Comparison of ENCODE assay signal across 26 cellular contexts in genomic region chr4:110671679-110672078, GRCh38. TPM values are rescaled to one million over a fixed set of nuclear protein-coding genes. Genes with fewer than 3 reads are reported as not detected.
"Had no signal": no experiment of that assay in that cellular context is flagged by ENCODE, and none has a peak within 500 bp of the region (broad histone marks: within the 10 kb centered on the region; RNA-seq: fewer than 3 reads in every experiment).

No MANE protein-coding gene starts in this region.

- H2AFZ ChIP-seq: PC-9 had no signal

- H3K27me3 ChIP-seq: ascending aorta, cardiac muscle cell had no signal

- H3K36me3 ChIP-seq: ascending aorta, cardiac muscle cell had no signal

- H3K4me3 ChIP-seq: ascending aorta, cardiac muscle cell, K562, PC-9 had no signal

- H3K27ac ChIP-seq: ascending aorta, cardiac muscle cell, PC-9, RWPE1 had no signal

- H3K9me3 ChIP-seq: ascending aorta had no signal

- DNase-seq: activated CD4-positive, alpha-beta T cell treated with anti-CD3 and anti-CD28 coated beads, Interleukin-2, amount 10 ng/mL, durations not matched to agents 24 days and 14 days; activated CD4-positive, alpha-beta T cell treated with anti-CD3 and anti-CD28 coated beads, Interleukin-2, amount 50 U/mL, for 4 hours; activated CD8-positive, alpha-beta T cell treated with anti-CD3 and anti-CD28 coated beads, Interleukin-2, amount 10 ng/mL, durations not matched to agents 7 days and 5 days; activated gamma-delta T cell; activated naive CD4-positive, alpha-beta T cell treated with Interleukin-2 at 50 U/mL for 16 hours; activated naive CD8-positive, alpha-beta T cell treated with anti-CD3 and anti-CD28 coated beads, Interleukin-2, amount 10 ng/mL, durations not matched to agents 7 days and 5 days; activated T-cell treated with anti-CD3 and anti-CD28 coated beads, Interleukin-2, amount 50 U/mL, for 24 hours; amygdala; NCI-H1105; NCI-H1417 treated with DMSO at 0.1 percent for 48 hours; NCI-H187 treated with DMSO at 0.1 percent for 48 hours; NCI-H2081; NCI-H345; NCI-H510A; NCI-H526; NCI-H748 treated with DMSO at 0.1 percent for 48 hours; NK-92 treated with Interleukin-12 subunit alpha and Interleukin-12 subunit beta, amount 100 ng/mL, for 24 hours; PC-9; SIG-M5 had no signal

- H3K4me2 ChIP-seq: PC-9 had no signal

- ATAC-seq: activated CD8-positive, alpha-beta T cell treated with anti-CD3 and anti-CD28 coated beads, Interleukin-2, amount 10 ng/mL, durations not matched to agents 7 days and 5 days; K562; Right ventricle myocardium inferior had no signal

RNA-seq across cellular contexts. Expression of gene PITX2, which starts 48.8 kb away (rescaled TPM):
- total RNA-seq: activated CD8-positive, alpha-beta T cell treated with anti-CD3 and anti-CD28 coated beads, Interleukin-2, amount 10 ng/mL, durations not matched to agents 7 days and 5 days; activated naive CD8-positive, alpha-beta T cell treated with anti-CD3 and anti-CD28 coated beads, Interleukin-2, amount 10 ng/mL, durations not matched to agents 7 days and 5 days; activated T-helper 2 cell treated with anti-CD3 and anti-CD28 coated beads, Interferon-gamma antibody, Interleukin-2, Interleukin-4, amounts not matched to agents 10 μg/mL and 5 μg/mL and 100 μg/mL, durations not matched to agents 14 hours and 24 hours and 36 hours; ascending aorta; K562; Right ventricle myocardium inferior; T-helper 1 cell treated with Interleukin-12 subunit alpha and Interleukin-12 subunit beta and Interleukin-4 antibody, amounts not matched to agents 30 ng/mL and 1 ng/mL, for 36 hours had no signal
